22 cellular contexts compared by ENCODE assay signal in the genomic region with DNA sequence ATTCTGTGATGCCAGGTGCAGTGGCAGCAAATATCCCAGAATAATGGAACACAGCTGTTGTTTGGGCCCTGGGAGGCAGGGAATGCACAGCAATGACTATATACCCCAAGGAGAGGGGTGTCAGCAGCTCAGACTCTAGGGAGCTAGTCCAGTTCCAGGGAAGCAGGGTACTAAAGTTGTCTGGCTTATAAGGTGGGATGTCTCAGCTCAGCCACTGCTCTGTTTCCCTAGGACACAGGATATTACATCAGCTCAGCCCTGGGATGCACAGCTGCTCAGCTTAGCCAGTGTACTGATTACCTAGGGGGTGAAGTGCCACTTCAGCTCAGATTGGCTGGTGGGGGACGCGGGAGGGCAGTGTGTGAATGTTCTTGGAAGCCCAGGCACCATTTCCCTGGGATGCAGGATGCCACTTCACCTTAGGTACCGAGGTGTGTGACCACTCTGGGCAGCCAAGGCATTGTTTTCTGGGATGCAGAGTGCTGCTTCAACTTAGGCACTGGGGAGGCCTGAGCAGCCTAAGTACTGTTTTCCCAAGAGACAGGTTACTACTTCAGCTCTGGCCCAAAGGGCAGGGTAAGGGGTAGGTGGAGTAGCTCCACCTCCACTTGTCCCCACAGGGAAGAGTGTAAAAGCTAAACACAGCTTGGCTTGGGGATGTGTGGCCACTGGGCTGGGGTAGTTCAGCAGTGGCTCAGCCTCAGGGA. TPM values are rescaled to one million over a fixed set of nuclear protein-coding genes. Genes with fewer than 3 reads are reported as not detected.
DNase-seq lines count a peak whose midpoint lies in the region; ATAC-seq, FAIRE-seq and TF ChIP-seq lines count a peak whose summit lies in the region.
"Had no signal": no experiment of that assay in that cellular context is flagged by ENCODE, and none has a peak within 500 bp of the region (broad histone marks: within the 10 kb centered on the region; RNA-seq: fewer than 3 reads in every experiment).

No MANE protein-coding gene starts in this region.

- DNase-seq in activated naive CD4-positive, alpha-beta T cell treated with anti-CD3 and anti-CD28 coated beads, Interleukin-2, amount 50 U/mL, for 72 hours (ENCODE audit: low spot score in 2 of 2) = no peak
- DNase-seq in activated naive CD4-positive, alpha-beta T cell treated with anti-CD3 and anti-CD28 coated beads for 36 hours = no peak
- DNase-seq in NCI-H2107 (lab: John Stamatoyannopoulos, UW) (peak; percentile 15), K562 (ENCODE audit: extremely low read depth in 1 of 4, low spot score in 3 of 4) (no peak), AG08395 (ENCODE audit: low spot score) (no peak), posterior vena cava (ENCODE audit: low spot score) (no peak), A172 (ENCODE audit: low spot score) (no peak)
- DNase-seq: activated CD8-positive, alpha-beta T cell treated with anti-CD3 and anti-CD28 coated beads for 36 hours; activated T-cell treated with anti-CD3 and anti-CD28 coated beads, Interleukin-2, amount 50 U/mL, for 24 hours; CD4-positive, CD25-positive, alpha-beta regulatory T cell; foreskin fibroblast; kidney glomerular epithelial cell; MM.1S; stimulated activated CD4-positive, alpha-beta T cell treated with anti-CD3 and anti-CD28 coated beads, Interleukin-12 subunit alpha, Interleukin-12 subunit beta, amount 100 ng/mL, for 4 hours; tibial artery; WERI-Rb-1 had no signal

- H3K36me3 Mint-ChIP-seq in activated naive CD4-positive, alpha-beta T cell treated with anti-CD3 and anti-CD28 coated beads, Interleukin-2, amount 50 U/mL, for 72 hours = peaks cover 16 to 33% of the 10 kb centered on the region in 2 donors
- H3K36me3 Mint-ChIP-seq in activated naive CD4-positive, alpha-beta T cell treated with anti-CD3 and anti-CD28 coated beads for 36 hours (ENCODE audit: low read depth) = peaks cover 21% of the 10 kb centered on the region

- no peaks in the 10 kb centered on the region for H3K36me3 ChIP-seq in K562 (ENCODE audit: control insufficient read depth, insufficient read depth, low read length)
- H3K36me3 ChIP-seq: tibial artery, WERI-Rb-1 had no signal

- no peak for TF ChIP-seq EP300 in K562 (IDR thresholded peaks at IDR 0.05; ENCODE audit: low read length)

- no TSS peak for BruUV-seq in K562 (replicated peaks; lab: Mats Ljungman, UMichigan)

- no peak for TF ChIP-seq POLR2A in K562 (conservative IDR thresholded peaks at IDR 0.05)

- TF ChIP-seq RAD21 in K562 (CRISPR knock-in tag; conservative IDR thresholded peaks at IDR 0.05 in 1 of 2, IDR thresholded peaks at IDR 0.05 in 1 of 2) = no peak

- H3K27ac Mint-ChIP-seq in activated naive CD4-positive, alpha-beta T cell treated with anti-CD3 and anti-CD28 coated beads, Interleukin-2, amount 50 U/mL, for 72 hours = peak overlapping the region; percentile 10 to 45
- H3K27ac Mint-ChIP-seq in activated naive CD4-positive, alpha-beta T cell treated with anti-CD3 and anti-CD28 coated beads for 36 hours = no peak overlapping the region
- H3K27ac Mint-ChIP-seq: activated CD8-positive, alpha-beta T cell treated with anti-CD3 and anti-CD28 coated beads for 36 hours; activated naive CD8-positive, alpha-beta T cell; activated T-cell treated with anti-CD3 and anti-CD28 coated beads, Interleukin-2, amount 50 U/mL, for 24 hours; brain had no signal

- no peak for FAIRE-seq in K562 (lab: Jason Lieb, UNC)
- FAIRE-seq: endometrium had no signal

- H3K9me3 Mint-ChIP-seq in activated naive CD4-positive, alpha-beta T cell treated with anti-CD3 and anti-CD28 coated beads, Interleukin-2, amount 50 U/mL, for 72 hours = peaks cover 5 to 19% of the 10 kb centered on the region in 2 donors
- H3K9me3 Mint-ChIP-seq in activated naive CD4-positive, alpha-beta T cell treated with anti-CD3 and anti-CD28 coated beads for 36 hours = peaks cover 13% of the 10 kb centered on the region

- no peak overlapping the region for H2AFZ ChIP-seq in K562 (ENCODE audit: low read depth, low read length)

- H3K27me3 Mint-ChIP-seq in activated naive CD4-positive, alpha-beta T cell treated with anti-CD3 and anti-CD28 coated beads for 36 hours (ENCODE audit: low read depth) = no peaks in the 10 kb centered on the region
- H3K27me3 Mint-ChIP-seq: activated CD8-positive, alpha-beta T cell treated with anti-CD3 and anti-CD28 coated beads for 36 hours; activated naive CD8-positive, alpha-beta T cell; activated T-cell treated with anti-CD3 and anti-CD28 coated beads, Interleukin-2, amount 50 U/mL, for 24 hours; brain; CD4-positive, CD25-positive, alpha-beta regulatory T cell had no signal

- H3K9ac ChIP-seq in K562 (ENCODE audit: insufficient read depth in 1 of 2, low read depth in 2 of 2, low read length in 2 of 2) = no peak overlapping the region

- H3K4me1 ChIP-seq in K562 (replicated peaks in 1 of 2; ENCODE audit: control insufficient read depth in 2 of 2, insufficient read depth in 2 of 2, low read length in 2 of 2) = 0 out of 5 replicates have a peak, but pooled peaks cover 0 to 5% of the 10 kb centered on the region in 2 experiments
- H3K4me1 ChIP-seq: tibial artery had no signal

- POLR2A ChIA-PET in K562 (lab: Yijun Ruan, JAX) = interaction anchor here (0.6 to 1.4 kb wide), 2 partner anchors 25 to 787 kb away, joined by 4 read pairs; no protein-coding TSS in a partner anchor

- peaks cover 20% of the 10 kb centered on the region for H3K4me1 Mint-ChIP-seq in activated naive CD4-positive, alpha-beta T cell treated with anti-CD3 and anti-CD28 coated beads for 36 hours (ENCODE audit: low read depth)
- H3K4me1 Mint-ChIP-seq: brain, neural crest cell had no signal

- H3K9me1 ChIP-seq in K562 (ENCODE audit: control insufficient read depth, insufficient read depth, low read length) = no peaks in the 10 kb centered on the region

- in situ Hi-C loops in K562 (cut with MboI) = no loop called here

- H4K20me1 ChIP-seq in K562 (replicated peaks; ENCODE audit: control insufficient read depth, insufficient read depth, low read length) = no peaks in the 10 kb centered on the region

- 33% methylated on average over 3 of the region's 3 CpGs for WGBS in K562 (ENCODE audit: insufficient coverage, low coverage, missing lambda C conversion rate)

- no peak overlapping the region for H3K4me3 Mint-ChIP-seq in activated naive CD4-positive, alpha-beta T cell treated with anti-CD3 and anti-CD28 coated beads for 36 hours
- H3K4me3 Mint-ChIP-seq: activated CD8-positive, alpha-beta T cell treated with anti-CD3 and anti-CD28 coated beads for 36 hours; activated naive CD8-positive, alpha-beta T cell; activated T-cell treated with anti-CD3 and anti-CD28 coated beads, Interleukin-2, amount 50 U/mL, for 24 hours; brain; CD4-positive, CD25-positive, alpha-beta regulatory T cell; neural crest cell had no signal

- H3K9me3 ChIP-seq in K562 (replicated peaks; ENCODE audit: control insufficient read depth, insufficient read depth, low read depth, low read length) = no peaks in the 10 kb centered on the region
- H3K9me3 ChIP-seq: tibial artery had no signal

- no peaks in the 10 kb centered on the region for H3K79me2 ChIP-seq in K562 (ENCODE audit: control insufficient read depth, insufficient read depth, low read length)

- H3K27me3 ChIP-seq in K562 (ENCODE audit: control insufficient read depth in 2 of 2, insufficient read depth in 2 of 2, low read length in 2 of 2) = no peaks in the 10 kb centered on the region
- H3K27me3 ChIP-seq: tibial artery had no signal

- no peak for TF ChIP-seq CTCF in K562 (IDR thresholded peaks at IDR 0.05 in 2 of 3, conservative IDR thresholded peaks at IDR 0.05 in 1 of 3; ENCODE audit: insufficient read depth in 2 of 3, low read depth in 1 of 3, low read length in 3 of 3)

- H3K4me3 ChIP-seq in K562 = no peak overlapping the region
- H3K4me3 ChIP-seq: coronary artery, tibial artery had no signal

- H3K4me2 ChIP-seq in K562 (ENCODE audit: insufficient read depth, low read length) = no peak overlapping the region

- ATAC-seq in activated naive CD4-positive, alpha-beta T cell treated with anti-CD3 and anti-CD28 coated beads, Interleukin-2, amount 50 U/mL, for 72 hours = no peak
- ATAC-seq in K562 (peak; percentile 70), GM21528 (IDR thresholded peaks at IDR 0.05; ENCODE audit: low FRiP score, unreplicated experiment) (no peak)
- ATAC-seq: activated CD8-positive, alpha-beta T cell treated with anti-CD3 and anti-CD28 coated beads for 36 hours had no signal

- intact Hi-C loops in activated naive CD4-positive, alpha-beta T cell treated with anti-CD3 and anti-CD28 coated beads for 36 hours (cut with micrococcal nuclease) = no loop called here
- intact Hi-C loops in K562 (cut with micrococcal nuclease) = loop anchor here (1.0 to 5.0 kb wide), 2 partner anchors 50 to 92 kb away; no protein-coding TSS in a partner anchor
- intact Hi-C loops in posterior vena cava (cut with DNase I) = no loop called here

- no peak overlapping the region for H3K27ac ChIP-seq in K562 (ENCODE audit: extremely low read depth, low read depth, low read length)
- H3K27ac ChIP-seq: coronary artery, tibial artery, WERI-Rb-1 had no signal

- CTCF ChIA-PET in activated naive CD4-positive, alpha-beta T cell treated with anti-CD3 and anti-CD28 coated beads for 36 hours (lab: Charles Lee) = interaction anchor here (0.6 to 2.5 kb wide), 6 partner anchors 46 to 309 kb away, joined by 3 to 8 read pairs (median 4); no protein-coding TSS in a partner anchor
- CTCF ChIA-PET in K562 (lab: Yijun Ruan, JAX; ENCODE audit: low intra/inter-chr PET ratio) = no interaction called here

RNA-seq across cellular contexts. Expression of a gene that starts 59.4 kb away (rescaled TPM):
- 1 to 10 TPM; 5.8 to 8.0 TPM for total RNA-seq in activated naive CD4-positive, alpha-beta T cell treated with anti-CD3 and anti-CD28 coated beads, Interleukin-2, amount 50 U/mL, for 72 hours
- total RNA-seq in activated naive CD4-positive, alpha-beta T cell treated with anti-CD3 and anti-CD28 coated beads for 36 hours = 1 to 10 TPM; 4.5 to 5.0 TPM
- total RNA-seq in K562 (2011; cell fraction: chromatin; rRNA removed; ENCODE audit: low replicate concordance) = 2.0 and 4.2 TPM in 2 replicates
- total RNA-seq in K562 (2011; cell fraction: nucleolus; rRNA removed) = 1.5 and 1.7 TPM in 2 replicates
- total RNA-seq in K562 (2011; cell fraction: nucleoplasm; rRNA removed) = 3.3 and 4.8 TPM in 2 replicates
- total RNA-seq in K562 (2014; rRNA removed) (0.54 and 0.69 TPM in 2 replicates), K562 (2014; rRNA removed; fragmentation: Illumina TruSeq; extraction: Trizol) (1.3 and 1.9 TPM in 2 replicates), K562 (2015; rRNA removed; fragmentation: Illumina TruSeq; extraction: Trizol) (1.1 and 1.2 TPM in 2 replicates), K562 (2021) (1.3 TPM in 2 replicates), posterior vena cava (10 to 100 TPM; 18.6 to 25.9 TPM)
- polyA plus RNA-seq in K562 (2011; rRNA removed) (1.4 and 2.0 TPM in 2 replicates), K562 (2014; fragmentation: Illumina TruSeq; extraction: Trizol) (1.5 TPM in 2 replicates), K562 (2014; fragmentation: Nextera tagmentation; extraction: Ambion mirVana) (1 to 10 TPM; 2.4 to 2.5 TPM), K562 (2014; rRNA removed) (0.65 and 0.91 TPM in 2 replicates)
- polyA plus RNA-seq in K562 (2011; cell fraction: cytosol; rRNA removed) = 0.19 and 0.84 TPM in 2 replicates
- polyA plus RNA-seq in K562 (2011; cell fraction: nucleus; rRNA removed) = 0.51 TPM in 2 replicates
- polyA plus RNA-seq in K562 (2012) = 2.6 and 3.5 TPM in 2 replicates
- 2.1 and 2.7 TPM in 2 replicates for polyA minus RNA-seq in K562 (2011; rRNA and poly(A)+ RNA removed)
- 0.73 and 0.76 TPM in 2 replicates for polyA minus RNA-seq in K562 (2011; cell fraction: cytosol; rRNA and poly(A)+ RNA removed)
- 0.56 and 0.67 TPM in 2 replicates for polyA minus RNA-seq in K562 (2011; cell fraction: nucleus; rRNA and poly(A)+ RNA removed)
- 7.3 and 8.5 TPM in 2 replicates for total RNA-seq in A172 (2014; rRNA removed; shearing (Covaris generic))
